1 cellular context compared by ENCODE assay signal in the genomic region with DNA sequence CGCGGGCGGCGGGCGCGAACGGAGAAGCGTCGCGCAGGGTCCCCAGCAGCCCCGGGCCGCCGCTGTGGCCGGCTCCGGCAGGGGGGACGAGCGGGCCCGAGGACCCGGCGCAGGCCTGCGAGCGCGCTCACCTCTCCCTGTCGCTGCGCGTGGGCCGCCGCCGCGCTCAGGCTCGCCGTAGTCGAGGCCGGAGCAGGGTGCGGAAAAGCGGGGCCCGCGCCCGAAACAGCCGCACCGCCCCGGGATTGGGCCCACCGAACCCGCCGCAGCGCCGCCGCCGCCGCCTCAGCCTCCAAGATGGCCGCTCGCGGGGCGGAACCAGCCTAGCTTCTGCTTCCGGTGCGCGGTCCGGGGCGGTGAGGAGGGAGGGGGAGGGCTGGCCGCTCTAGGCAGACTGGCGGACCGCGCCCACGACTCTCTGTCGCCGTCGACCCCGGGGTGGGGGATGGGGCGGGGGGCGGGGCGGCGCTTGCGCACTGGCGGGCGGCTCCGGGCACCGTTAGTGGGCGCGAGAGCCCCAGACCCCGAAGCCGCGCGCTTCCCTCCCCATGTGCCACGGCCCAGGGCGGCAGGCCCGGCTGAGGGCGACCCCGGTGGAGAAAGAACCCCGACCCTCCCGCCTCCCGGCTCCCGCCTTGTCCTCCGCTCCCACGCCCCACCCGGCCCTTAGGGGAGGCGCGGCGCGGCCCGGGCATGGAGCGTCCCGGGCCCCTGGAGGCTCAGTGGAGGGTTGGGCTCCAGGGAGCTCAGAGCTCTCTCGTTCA.
TF ChIP-seq lines count a peak whose summit lies in the region.

A gene (minus strand): TSS at position 320 of the 764 bp plus-strand sequence. CDS start 5,862 bp downstream, outside the sequence.

TF ChIP-seq in HepG2, 621 proteins besides CTCF, POLR2A, EP300 and RAD21 (continued from another document and continues in another):
- TF ChIP-seq, protein P1, sequence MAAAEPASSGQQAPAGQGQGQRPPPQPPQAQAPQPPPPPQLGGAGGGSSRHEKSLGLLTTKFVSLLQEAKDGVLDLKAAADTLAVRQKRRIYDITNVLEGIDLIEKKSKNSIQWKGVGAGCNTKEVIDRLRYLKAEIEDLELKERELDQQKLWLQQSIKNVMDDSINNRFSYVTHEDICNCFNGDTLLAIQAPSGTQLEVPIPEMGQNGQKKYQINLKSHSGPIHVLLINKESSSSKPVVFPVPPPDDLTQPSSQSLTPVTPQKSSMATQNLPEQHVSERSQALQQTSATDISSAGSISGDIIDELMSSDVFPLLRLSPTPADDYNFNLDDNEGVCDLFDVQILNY (CRISPR knock-in tag; conservative IDR thresholded peaks at IDR 0.05) = no peak; the same call in 1 of the 2 replicates
- TF ChIP-seq, protein P2, sequence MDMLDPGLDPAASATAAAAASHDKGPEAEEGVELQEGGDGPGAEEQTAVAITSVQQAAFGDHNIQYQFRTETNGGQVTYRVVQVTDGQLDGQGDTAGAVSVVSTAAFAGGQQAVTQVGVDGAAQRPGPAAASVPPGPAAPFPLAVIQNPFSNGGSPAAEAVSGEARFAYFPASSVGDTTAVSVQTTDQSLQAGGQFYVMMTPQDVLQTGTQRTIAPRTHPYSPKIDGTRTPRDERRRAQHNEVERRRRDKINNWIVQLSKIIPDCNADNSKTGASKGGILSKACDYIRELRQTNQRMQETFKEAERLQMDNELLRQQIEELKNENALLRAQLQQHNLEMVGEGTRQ (IDR thresholded peaks at IDR 0.05; ENCODE audit: low read depth, low read length) = no peak
- TF ChIP-seq, protein P2 (CRISPR knock-in tag; IDR thresholded peaks at IDR 0.05; ENCODE audit: borderline replicate concordance) = no peak
- TF ChIP-seq CCDC6 (CRISPR knock-in tag; IDR thresholded peaks at IDR 0.05) (no peak; the same call in 1 of the 2 replicates), ZNF326 (CRISPR knock-in tag; IDR thresholded peaks at IDR 0.05; ENCODE audit: borderline replicate concordance) (no peak), ZNF205 (CRISPR knock-in tag; IDR thresholded peaks at IDR 0.05) (0 out of 2 replicates have a peak, but pooled peaks have one; percentile 13), DMAP1 (CRISPR knock-in tag; IDR thresholded peaks at IDR 0.05) (0 out of 2 replicates have a peak, but pooled peaks have one; percentile 34), PHF21A (CRISPR knock-in tag; IDR thresholded peaks at IDR 0.05) (no peak), ZSCAN31 (CRISPR knock-in tag; IDR thresholded peaks at IDR 0.05; ENCODE audit: low read depth) (peak; percentile 29; the same call in 1 of the 2 replicates), ZNF672 (CRISPR knock-in tag; IDR thresholded peaks at IDR 0.05) (no peak), ZNF543 (CRISPR knock-in tag; IDR thresholded peaks at IDR 0.05) (0 out of 2 replicates have a peak, but pooled peaks have one; percentile 75), ISX (CRISPR knock-in tag; conservative IDR thresholded peaks at IDR 0.05) (no peak), ZNF30 (CRISPR knock-in tag; IDR thresholded peaks at IDR 0.05) (0 out of 2 replicates have a peak, but pooled peaks have one; percentile 15), BCL6 (CRISPR knock-in tag; IDR thresholded peaks at IDR 0.05) (no peak), HOXA5 (CRISPR knock-in tag; IDR thresholded peaks at IDR 0.05) (peak; percentile 43; the same call in 1 of the 2 replicates), ATF7 (IDR thresholded peaks at IDR 0.05) (no peak), ATF7 (CRISPR knock-in tag; IDR thresholded peaks at IDR 0.05) (no peak), ARNT2 (CRISPR knock-in tag; IDR thresholded peaks at IDR 0.05; ENCODE audit: low read depth) (peak; percentile 54), ZNF441 (CRISPR knock-in tag; IDR thresholded peaks at IDR 0.05; ENCODE audit: borderline replicate concordance) (0 out of 2 replicates have a peak, but pooled peaks have one; percentile 31), ZBTB42 (CRISPR knock-in tag; IDR thresholded peaks at IDR 0.05) (0 out of 2 replicates have a peak, but pooled peaks have one; percentile 44), NFE2L1 (CRISPR knock-in tag; IDR thresholded peaks at IDR 0.05; ENCODE audit: borderline replicate concordance) (no peak), ZNF652 (CRISPR knock-in tag; IDR thresholded peaks at IDR 0.05; ENCODE audit: borderline replicate concordance, low read depth) (no peak), MXD4 (CRISPR knock-in tag; IDR thresholded peaks at IDR 0.05) (peak; percentile 73; the same call in 1 of the 2 replicates), TRIM24 (CRISPR knock-in tag; IDR thresholded peaks at IDR 0.05) (no peak)
- TF ChIP-seq, protein P3, sequence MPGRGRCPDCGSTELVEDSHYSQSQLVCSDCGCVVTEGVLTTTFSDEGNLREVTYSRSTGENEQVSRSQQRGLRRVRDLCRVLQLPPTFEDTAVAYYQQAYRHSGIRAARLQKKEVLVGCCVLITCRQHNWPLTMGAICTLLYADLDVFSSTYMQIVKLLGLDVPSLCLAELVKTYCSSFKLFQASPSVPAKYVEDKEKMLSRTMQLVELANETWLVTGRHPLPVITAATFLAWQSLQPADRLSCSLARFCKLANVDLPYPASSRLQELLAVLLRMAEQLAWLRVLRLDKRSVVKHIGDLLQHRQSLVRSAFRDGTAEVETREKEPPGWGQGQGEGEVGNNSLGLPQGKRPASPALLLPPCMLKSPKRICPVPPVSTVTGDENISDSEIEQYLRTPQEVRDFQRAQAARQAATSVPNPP (CRISPR knock-in tag; IDR thresholded peaks at IDR 0.05) = 0 out of 2 replicates have a peak, but pooled peaks have one; percentile 50
- TF ChIP-seq, protein P4, sequence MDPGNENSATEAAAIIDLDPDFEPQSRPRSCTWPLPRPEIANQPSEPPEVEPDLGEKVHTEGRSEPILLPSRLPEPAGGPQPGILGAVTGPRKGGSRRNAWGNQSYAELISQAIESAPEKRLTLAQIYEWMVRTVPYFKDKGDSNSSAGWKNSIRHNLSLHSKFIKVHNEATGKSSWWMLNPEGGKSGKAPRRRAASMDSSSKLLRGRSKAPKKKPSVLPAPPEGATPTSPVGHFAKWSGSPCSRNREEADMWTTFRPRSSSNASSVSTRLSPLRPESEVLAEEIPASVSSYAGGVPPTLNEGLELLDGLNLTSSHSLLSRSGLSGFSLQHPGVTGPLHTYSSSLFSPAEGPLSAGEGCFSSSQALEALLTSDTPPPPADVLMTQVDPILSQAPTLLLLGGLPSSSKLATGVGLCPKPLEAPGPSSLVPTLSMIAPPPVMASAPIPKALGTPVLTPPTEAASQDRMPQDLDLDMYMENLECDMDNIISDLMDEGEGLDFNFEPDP (CRISPR knock-in tag; conservative IDR thresholded peaks at IDR 0.05) = peak; percentile 95; the same call in 1 of the 2 replicates
- TF ChIP-seq, protein P5, sequence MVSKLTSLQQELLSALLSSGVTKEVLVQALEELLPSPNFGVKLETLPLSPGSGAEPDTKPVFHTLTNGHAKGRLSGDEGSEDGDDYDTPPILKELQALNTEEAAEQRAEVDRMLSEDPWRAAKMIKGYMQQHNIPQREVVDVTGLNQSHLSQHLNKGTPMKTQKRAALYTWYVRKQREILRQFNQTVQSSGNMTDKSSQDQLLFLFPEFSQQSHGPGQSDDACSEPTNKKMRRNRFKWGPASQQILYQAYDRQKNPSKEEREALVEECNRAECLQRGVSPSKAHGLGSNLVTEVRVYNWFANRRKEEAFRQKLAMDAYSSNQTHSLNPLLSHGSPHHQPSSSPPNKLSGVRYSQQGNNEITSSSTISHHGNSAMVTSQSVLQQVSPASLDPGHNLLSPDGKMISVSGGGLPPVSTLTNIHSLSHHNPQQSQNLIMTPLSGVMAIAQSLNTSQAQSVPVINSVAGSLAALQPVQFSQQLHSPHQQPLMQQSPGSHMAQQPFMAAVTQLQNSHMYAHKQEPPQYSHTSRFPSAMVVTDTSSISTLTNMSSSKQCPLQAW (CRISPR knock-in tag; IDR thresholded peaks at IDR 0.05) = peak; percentile 75; the same call in 1 of the 2 replicates
- TF ChIP-seq, protein P6, sequence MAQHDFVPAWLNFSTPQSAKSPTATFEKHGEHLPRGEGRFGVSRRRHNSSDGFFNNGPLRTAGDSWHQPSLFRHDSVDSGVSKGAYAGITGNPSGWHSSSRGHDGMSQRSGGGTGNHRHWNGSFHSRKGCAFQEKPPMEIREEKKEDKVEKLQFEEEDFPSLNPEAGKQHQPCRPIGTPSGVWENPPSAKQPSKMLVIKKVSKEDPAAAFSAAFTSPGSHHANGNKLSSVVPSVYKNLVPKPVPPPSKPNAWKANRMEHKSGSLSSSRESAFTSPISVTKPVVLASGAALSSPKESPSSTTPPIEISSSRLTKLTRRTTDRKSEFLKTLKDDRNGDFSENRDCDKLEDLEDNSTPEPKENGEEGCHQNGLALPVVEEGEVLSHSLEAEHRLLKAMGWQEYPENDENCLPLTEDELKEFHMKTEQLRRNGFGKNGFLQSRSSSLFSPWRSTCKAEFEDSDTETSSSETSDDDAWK (CRISPR knock-in tag; IDR thresholded peaks at IDR 0.05) = no peak
- TF ChIP-seq, protein P7, sequence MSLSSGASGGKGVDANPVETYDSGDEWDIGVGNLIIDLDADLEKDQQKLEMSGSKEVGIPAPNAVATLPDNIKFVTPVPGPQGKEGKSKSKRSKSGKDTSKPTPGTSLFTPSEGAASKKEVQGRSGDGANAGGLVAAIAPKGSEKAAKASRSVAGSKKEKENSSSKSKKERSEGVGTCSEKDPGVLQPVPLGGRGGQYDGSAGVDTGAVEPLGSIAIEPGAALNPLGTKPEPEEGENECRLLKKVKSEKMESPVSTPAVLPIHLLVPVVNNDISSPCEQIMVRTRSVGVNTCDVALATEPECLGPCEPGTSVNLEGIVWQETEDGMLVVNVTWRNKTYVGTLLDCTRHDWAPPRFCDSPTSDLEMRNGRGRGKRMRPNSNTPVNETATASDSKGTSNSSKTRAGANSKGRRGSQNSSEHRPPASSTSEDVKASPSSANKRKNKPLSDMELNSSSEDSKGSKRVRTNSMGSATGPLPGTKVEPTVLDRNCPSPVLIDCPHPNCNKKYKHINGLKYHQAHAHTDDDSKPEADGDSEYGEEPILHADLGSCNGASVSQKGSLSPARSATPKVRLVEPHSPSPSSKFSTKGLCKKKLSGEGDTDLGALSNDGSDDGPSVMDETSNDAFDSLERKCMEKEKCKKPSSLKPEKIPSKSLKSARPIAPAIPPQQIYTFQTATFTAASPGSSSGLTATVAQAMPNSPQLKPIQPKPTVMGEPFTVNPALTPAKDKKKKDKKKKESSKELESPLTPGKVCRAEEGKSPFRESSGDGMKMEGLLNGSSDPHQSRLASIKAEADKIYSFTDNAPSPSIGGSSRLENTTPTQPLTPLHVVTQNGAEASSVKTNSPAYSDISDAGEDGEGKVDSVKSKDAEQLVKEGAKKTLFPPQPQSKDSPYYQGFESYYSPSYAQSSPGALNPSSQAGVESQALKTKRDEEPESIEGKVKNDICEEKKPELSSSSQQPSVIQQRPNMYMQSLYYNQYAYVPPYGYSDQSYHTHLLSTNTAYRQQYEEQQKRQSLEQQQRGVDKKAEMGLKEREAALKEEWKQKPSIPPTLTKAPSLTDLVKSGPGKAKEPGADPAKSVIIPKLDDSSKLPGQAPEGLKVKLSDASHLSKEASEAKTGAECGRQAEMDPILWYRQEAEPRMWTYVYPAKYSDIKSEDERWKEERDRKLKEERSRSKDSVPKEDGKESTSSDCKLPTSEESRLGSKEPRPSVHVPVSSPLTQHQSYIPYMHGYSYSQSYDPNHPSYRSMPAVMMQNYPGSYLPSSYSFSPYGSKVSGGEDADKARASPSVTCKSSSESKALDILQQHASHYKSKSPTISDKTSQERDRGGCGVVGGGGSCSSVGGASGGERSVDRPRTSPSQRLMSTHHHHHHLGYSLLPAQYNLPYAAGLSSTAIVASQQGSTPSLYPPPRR (CRISPR knock-in tag; IDR thresholded peaks at IDR 0.05; ENCODE audit: borderline replicate concordance) = 0 out of 2 replicates have a peak, but pooled peaks have one; percentile 36
- TF ChIP-seq, protein P8, sequence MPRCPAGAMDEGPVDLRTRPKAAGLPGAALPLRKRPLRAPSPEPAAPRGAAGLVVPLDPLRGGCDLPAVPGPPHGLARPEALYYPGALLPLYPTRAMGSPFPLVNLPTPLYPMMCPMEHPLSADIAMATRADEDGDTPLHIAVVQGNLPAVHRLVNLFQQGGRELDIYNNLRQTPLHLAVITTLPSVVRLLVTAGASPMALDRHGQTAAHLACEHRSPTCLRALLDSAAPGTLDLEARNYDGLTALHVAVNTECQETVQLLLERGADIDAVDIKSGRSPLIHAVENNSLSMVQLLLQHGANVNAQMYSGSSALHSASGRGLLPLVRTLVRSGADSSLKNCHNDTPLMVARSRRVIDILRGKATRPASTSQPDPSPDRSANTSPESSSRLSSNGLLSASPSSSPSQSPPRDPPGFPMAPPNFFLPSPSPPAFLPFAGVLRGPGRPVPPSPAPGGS (CRISPR knock-in tag; IDR thresholded peaks at IDR 0.05) = no peak
- TF ChIP-seq, protein P9, sequence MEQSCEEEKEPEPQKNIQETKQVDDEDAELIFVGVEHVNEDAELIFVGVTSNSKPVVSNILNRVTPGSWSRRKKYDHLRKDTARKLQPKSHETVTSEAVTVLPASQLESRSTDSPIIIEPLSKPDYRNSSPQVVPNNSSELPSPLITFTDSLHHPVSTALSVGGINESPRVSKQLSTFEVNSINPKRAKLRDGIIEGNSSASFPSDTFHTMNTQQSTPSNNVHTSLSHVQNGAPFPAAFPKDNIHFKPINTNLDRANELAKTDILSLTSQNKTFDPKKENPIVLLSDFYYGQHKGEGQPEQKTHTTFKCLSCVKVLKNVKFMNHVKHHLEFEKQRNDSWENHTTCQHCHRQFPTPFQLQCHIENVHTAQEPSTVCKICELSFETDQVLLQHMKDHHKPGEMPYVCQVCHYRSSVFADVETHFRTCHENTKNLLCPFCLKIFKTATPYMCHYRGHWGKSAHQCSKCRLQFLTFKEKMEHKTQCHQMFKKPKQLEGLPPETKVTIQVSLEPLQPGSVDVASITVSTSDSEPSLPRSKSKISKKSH (CRISPR knock-in tag; IDR thresholded peaks at IDR 0.05; ENCODE audit: borderline replicate concordance) = peak; percentile 55; the same call in 1 of the 2 replicates
- TF ChIP-seq, protein P10, sequence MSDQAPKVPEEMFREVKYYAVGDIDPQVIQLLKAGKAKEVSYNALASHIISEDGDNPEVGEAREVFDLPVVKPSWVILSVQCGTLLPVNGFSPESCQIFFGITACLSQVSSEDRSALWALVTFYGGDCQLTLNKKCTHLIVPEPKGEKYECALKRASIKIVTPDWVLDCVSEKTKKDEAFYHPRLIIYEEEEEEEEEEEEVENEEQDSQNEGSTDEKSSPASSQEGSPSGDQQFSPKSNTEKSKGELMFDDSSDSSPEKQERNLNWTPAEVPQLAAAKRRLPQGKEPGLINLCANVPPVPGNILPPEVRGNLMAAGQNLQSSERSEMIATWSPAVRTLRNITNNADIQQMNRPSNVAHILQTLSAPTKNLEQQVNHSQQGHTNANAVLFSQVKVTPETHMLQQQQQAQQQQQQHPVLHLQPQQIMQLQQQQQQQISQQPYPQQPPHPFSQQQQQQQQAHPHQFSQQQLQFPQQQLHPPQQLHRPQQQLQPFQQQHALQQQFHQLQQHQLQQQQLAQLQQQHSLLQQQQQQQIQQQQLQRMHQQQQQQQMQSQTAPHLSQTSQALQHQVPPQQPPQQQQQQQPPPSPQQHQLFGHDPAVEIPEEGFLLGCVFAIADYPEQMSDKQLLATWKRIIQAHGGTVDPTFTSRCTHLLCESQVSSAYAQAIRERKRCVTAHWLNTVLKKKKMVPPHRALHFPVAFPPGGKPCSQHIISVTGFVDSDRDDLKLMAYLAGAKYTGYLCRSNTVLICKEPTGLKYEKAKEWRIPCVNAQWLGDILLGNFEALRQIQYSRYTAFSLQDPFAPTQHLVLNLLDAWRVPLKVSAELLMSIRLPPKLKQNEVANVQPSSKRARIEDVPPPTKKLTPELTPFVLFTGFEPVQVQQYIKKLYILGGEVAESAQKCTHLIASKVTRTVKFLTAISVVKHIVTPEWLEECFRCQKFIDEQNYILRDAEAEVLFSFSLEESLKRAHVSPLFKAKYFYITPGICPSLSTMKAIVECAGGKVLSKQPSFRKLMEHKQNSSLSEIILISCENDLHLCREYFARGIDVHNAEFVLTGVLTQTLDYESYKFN (CRISPR knock-in tag; conservative IDR thresholded peaks at IDR 0.05) = peak; percentile 25
